In the genomic region with DNA sequence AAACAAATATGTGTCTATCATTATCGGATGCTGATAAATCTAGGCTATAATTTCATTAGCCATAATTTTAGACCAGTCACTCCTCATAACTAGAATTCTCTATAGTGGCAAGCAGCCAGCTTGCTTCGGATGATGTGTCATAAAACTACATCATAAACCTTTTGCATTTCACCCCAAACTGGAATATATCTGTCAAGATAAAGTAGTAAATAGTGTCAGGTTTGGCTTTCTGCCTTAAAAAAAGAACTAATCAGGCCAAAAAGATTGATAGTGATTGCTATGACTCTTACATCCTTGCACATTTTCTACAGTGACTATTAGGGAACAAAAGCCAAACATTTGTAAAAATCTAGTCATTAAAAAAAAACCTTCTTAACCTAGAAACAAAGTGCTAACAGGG, we compare ENCODE assay signal across 19 cellular contexts. TPM values are rescaled to one million over a fixed set of nuclear protein-coding genes. Genes with fewer than 3 reads are reported as not detected.
DNase-seq lines count a peak whose midpoint lies in the region; TF ChIP-seq lines count a peak whose summit lies in the region.
"Had no signal": no experiment of that assay in that cellular context is flagged by ENCODE, and none has a peak within 500 bp of the region (broad histone marks: within the 10 kb centered on the region; RNA-seq: fewer than 3 reads in every experiment).

No MANE protein-coding gene starts in this region.

- no peaks in the 10 kb centered on the region for H3K9me3 ChIP-seq in thyroid gland
- H3K9me3 ChIP-seq: BLaER1 had no signal

- H3K36me3 ChIP-seq in brain microvascular endothelial cell (replicated peaks) (no peaks in the 10 kb centered on the region), thyroid gland (no peaks in the 10 kb centered on the region)
- H3K36me3 ChIP-seq: BLaER1 had no signal

- intact Hi-C loops in thyroid gland (cut with DNase I), result no loop called here

- no peaks in the 10 kb centered on the region for H3K27me3 ChIP-seq in brain microvascular endothelial cell (replicated peaks)
- H3K27me3 ChIP-seq in thyroid gland, result no peaks in the 10 kb centered on the region
- H3K27me3 ChIP-seq: BLaER1 had no signal

- H3K27ac ChIP-seq in brain microvascular endothelial cell (no peak overlapping the region), thyroid gland (no peak overlapping the region)
- H3K27ac ChIP-seq: BLaER1 had no signal

- in situ Hi-C loops in brain microvascular endothelial cell (cut with HindIII; ENCODE audit: low pct_ligation_motif_present, low sequenced_read_pairs), result no loop called here

- H3K4me3 ChIP-seq in brain microvascular endothelial cell (ENCODE audit: low read depth, low read length) (no peak overlapping the region), thyroid gland (replicated peaks in 1 of 3) (no peak overlapping the region)
- H3K4me3 ChIP-seq: BLaER1, GM12878, GM23338 had no signal

- no peak for TF ChIP-seq POLR2A in thyroid gland (IDR thresholded peaks at IDR 0.05)

- peak; percentile 52 for DNase-seq in A172 (ENCODE audit: low spot score)
- peak; percentile 12 for DNase-seq in NCI-H226
- DNase-seq in brain microvascular endothelial cell, result peak; percentile 23
- DNase-seq in lung microvascular endothelial cell (ENCODE audit: low read depth in 2 of 2), result peak; percentile 25 to 50
- no peak for DNase-seq in thyroid gland
- no peak for DNase-seq in CD1c-positive myeloid dendritic cell (ENCODE audit: extremely low spot score)
- DNase-seq in SHP77 (lab: John Stamatoyannopoulos, UW), result no peak
- no peak for DNase-seq in effector CD4-positive, alpha-beta T cell
- DNase-seq: 8988T, DMS79 treated with DMSO at 0.1 percent for 48 hours, GDM1, NCI-H1417 treated with DMSO at 0.1 percent for 48 hours, NCI-H1930, NCI-H446 treated with DMSO at 0.1 percent for 48 hours, Right ventricle myocardium superior had no signal

- no peak for TF ChIP-seq CTCF in brain microvascular endothelial cell (IDR thresholded peaks at IDR 0.05; ENCODE audit: low read depth, low read length, missing control alignments)
- no peak for TF ChIP-seq CTCF in thyroid gland (IDR thresholded peaks at IDR 0.05)

- WGBS in thyroid gland, 2 donors, result 65 to 84% methylated on average over 2 of the region's 2 CpGs

- no peaks in the 10 kb centered on the region for H3K4me1 ChIP-seq in thyroid gland
- H3K4me1 ChIP-seq: BLaER1 had no signal

RNA-seq across cellular contexts. Expression of gene DPPA2, which starts 51.0 kb away (rescaled TPM):
- total RNA-seq in A172 (2014; rRNA removed; shearing (Covaris generic)), result not detected in 2 replicates
- total RNA-seq in lung microvascular endothelial cell (not detected in 2 replicates), thyroid gland (not detected)
- total RNA-seq: GM12878, LHCN-M2, Right ventricle myocardium superior had no signal

Comparison
In these comparisons a context has a peak if more than half of its experiments do, and no peak if none do; other contexts are left out.
1. DNase-seq: peak in A172 (single experiment), NCI-H226 (single experiment), brain microvascular endothelial cell (single experiment) and lung microvascular endothelial cell (2 of 2); none in thyroid gland (0 of 2), CD1c-positive myeloid dendritic cell (single experiment), SHP77 (0 of 2) and effector CD4-positive, alpha-beta T cell (single experiment).